In genomic region chr1:4681026-4681425, GRCh38 we compare ENCODE assay signal across 23 cellular contexts. TPM values are rescaled to one million over a fixed set of nuclear protein-coding genes. Genes with fewer than 3 reads are reported as not detected.
"Had no signal": no experiment of that assay in that cellular context is flagged by ENCODE, and none has a peak within 500 bp of the region (broad histone marks: within the 10 kb centered on the region; RNA-seq: fewer than 3 reads in every experiment).

No MANE protein-coding gene starts in this region.

- H3K27ac ChIP-seq: body of pancreas, left ventricle myocardium inferior, neural progenitor cell, parathyroid adenoma, SJCRH30, transverse colon, uterus had no signal

- H3K4me1 Mint-ChIP-seq: activated CD4-positive, alpha-beta T cell treated with anti-CD3 and anti-CD28 coated beads, Interleukin-2, amount 10 ng/mL, durations not matched to agents 7 days and 5 days; memory B cell; naive thymus-derived CD4-positive, alpha-beta T cell had no signal

- H3K4me2 ChIP-seq: neural progenitor cell had no signal

- H3K36me3 Mint-ChIP-seq: memory B cell had no signal

- H3K36me3 ChIP-seq: left ventricle myocardium inferior, neural progenitor cell, SJCRH30, transverse colon, uterus had no signal

- H3K9me3 ChIP-seq: SJCRH30, transverse colon had no signal

- ATAC-seq: activated CD4-positive, CD25-positive, alpha-beta regulatory T cell treated with anti-CD3 and anti-CD28 coated beads, Interleukin-2, amount 50 U/mL, for 24 hours; activated naive CD4-positive, alpha-beta T cell treated with anti-CD3 and anti-CD28 coated beads, Interleukin-2, amount 50 U/mL, for 72 hours; body of pancreas; naive thymus-derived CD4-positive, alpha-beta T cell had no signal

- H3K4me1 ChIP-seq: body of pancreas, left ventricle myocardium inferior, parathyroid adenoma, SJCRH30, transverse colon, uterus had no signal

- H3K4me3 Mint-ChIP-seq: activated CD4-positive, alpha-beta T cell treated with anti-CD3 and anti-CD28 coated beads, Interleukin-2, amount 10 ng/mL, durations not matched to agents 7 days and 5 days; memory B cell; naive thymus-derived CD4-positive, alpha-beta T cell; neural progenitor cell had no signal

- H3K27ac Mint-ChIP-seq: activated CD4-positive, alpha-beta T cell treated with anti-CD3 and anti-CD28 coated beads, Interleukin-2, amount 10 ng/mL, durations not matched to agents 7 days and 5 days; activated naive CD4-positive, alpha-beta T cell treated with anti-CD3 and anti-CD28 coated beads, Interleukin-2, amount 50 U/mL, for 72 hours; memory B cell; naive thymus-derived CD4-positive, alpha-beta T cell; neural progenitor cell had no signal

- H3K27me3 Mint-ChIP-seq: activated CD4-positive, alpha-beta T cell treated with anti-CD3 and anti-CD28 coated beads, Interleukin-2, amount 10 ng/mL, durations not matched to agents 7 days and 5 days had no signal

- H3K4me3 ChIP-seq: body of pancreas, left ventricle myocardium inferior, neural progenitor cell, SJCRH30, transverse colon, uterus had no signal

- H3K9ac ChIP-seq: neural progenitor cell, parathyroid adenoma had no signal

- H3K27me3 ChIP-seq: body of pancreas, transverse colon, uterus had no signal

- DNase-seq: activated CD4-positive, alpha-beta T cell treated with anti-CD3 and anti-CD28 coated beads, Interleukin-2, amount 10 ng/mL, durations not matched to agents 7 days and 5 days; activated CD8-positive, alpha-beta memory T cell treated with anti-CD3 and anti-CD28 coated beads, Interleukin-2, amount 50 U/mL, for 4 hours; activated gamma-delta T cell; activated T-cell treated with anti-CD3 and anti-CD28 coated beads, Interleukin-2, amount 50 U/mL, for 48 hours; body of pancreas; central memory CD4-positive, alpha-beta T cell; cortex of kidney; effector CD4-positive, alpha-beta T cell; left ventricle myocardium inferior; naive thymus-derived CD4-positive, alpha-beta T cell; retina; SJCRH30; stimulated activated CD8-positive, alpha-beta memory T cell treated with anti-CD3 and anti-CD28 coated beads, Interleukin-4, amount 100 ng/mL, for 48 hours; stimulated activated naive CD4-positive, alpha-beta T cell; T1000; transverse colon; uterus had no signal

- H2AFZ ChIP-seq: neural progenitor cell, parathyroid adenoma had no signal

RNA-seq across cellular contexts. Expression of gene AJAP1, which starts 26.6 kb away (rescaled TPM):
- total RNA-seq: activated CD4-positive, alpha-beta T cell treated with anti-CD3 and anti-CD28 coated beads, Interleukin-2, amount 10 ng/mL, durations not matched to agents 7 days and 5 days; SJCRH30; T-helper 1 cell treated with Interleukin-12 subunit alpha and Interleukin-12 subunit beta and Interleukin-4 antibody, amounts not matched to agents 30 ng/mL and 1 ng/mL, for 36 hours had no signal
